ENCODE assay signal across 1 cellular context in genomic region chr15:75202251-75203016, GRCh38.
A peak's percentile ranks its signal among the peaks of the same experiment; 100 is the strongest.
TF ChIP-seq lines count a peak whose summit lies in the region.

No MANE protein-coding gene starts in this region.

TF ChIP-seq in K562, 482 proteins besides CTCF, POLR2A, EP300 and RAD21 (continued from another document and continues in another):
- TF ChIP-seq HDAC1 (IDR thresholded peaks at IDR 0.05) (peak in 1 of 2 experiments; percentile 95; a peak in 2 of 4 replicates), ATF1 (CRISPR knock-in tag; IDR thresholded peaks at IDR 0.05) (no peak), ATF1 (tag; IDR thresholded peaks at IDR 0.05) (no peak; the same call in 1 of the 2 replicates), TEAD1 (CRISPR knock-in tag; IDR thresholded peaks at IDR 0.05) (peak in 1 of 2 experiments; percentile 33; a peak in 1 of 4 replicates), ETS1 (conservative IDR thresholded peaks at IDR 0.05; ENCODE audit: control insufficient read depth, low read depth, low read length) (peak; percentile 88), ETS2 (tag; IDR thresholded peaks at IDR 0.05; ENCODE audit: borderline replicate concordance, poor library complexity, severe bottlenecking) (no peak), TOE1 (IDR thresholded peaks at IDR 0.05; ENCODE audit: borderline replicate concordance) (no peak), TOE1 (CRISPR knock-in tag; IDR thresholded peaks at IDR 0.05; ENCODE audit: borderline replicate concordance, low read depth) (peak; percentile 43), HNRNPLL (IDR thresholded peaks at IDR 0.05; ENCODE audit: low read depth, low read length, poor library complexity, severe bottlenecking) (no peak), CXXC5 (CRISPR knock-in tag; IDR thresholded peaks at IDR 0.05) (peak; percentile 82), ZBTB17 (CRISPR knock-in tag; IDR thresholded peaks at IDR 0.05) (peak; percentile 42; the same call in 1 of the 2 replicates), U2AF2 (optimal IDR thresholded peaks at IDR 0.05; ENCODE audit: low read depth, low read length) (no peak), VEZF1 (CRISPR knock-in tag; IDR thresholded peaks at IDR 0.05) (peak; percentile 64), TAF1 (IDR thresholded peaks at IDR 0.05; ENCODE audit: control insufficient read depth, extremely low read depth, insufficient read depth, low read length, severe bottlenecking) (peak; percentile 29), ZFP30 (CRISPR knock-in tag; IDR thresholded peaks at IDR 0.05; ENCODE audit: borderline replicate concordance) (no peak), ETV5 (CRISPR knock-in tag; IDR thresholded peaks at IDR 0.05; ENCODE audit: low read depth) (0 out of 2 replicates have a peak, but pooled peaks have one; percentile 39), TAL1 (IDR thresholded peaks at IDR 0.05) (no peak), FOS (IDR thresholded peaks at IDR 0.05; ENCODE audit: extremely low read depth, insufficient read length) (no peak), L3MBTL2 (IDR thresholded peaks at IDR 0.05) (peak; percentile 57; the same call in 1 of the 2 replicates), POLR2B (IDR thresholded peaks at IDR 0.05; ENCODE audit: low read depth, partially characterized antibody) (no peak), PHB (CRISPR knock-in tag; IDR thresholded peaks at IDR 0.05) (peak; percentile 60), ELF1 (tag; IDR thresholded peaks at IDR 0.05) (peak; percentile 82), ZNF274 (IDR thresholded peaks at IDR 0.05; ENCODE audit: borderline replicate concordance, low read depth, low read length) (no peak), RFX7 (CRISPR knock-in tag; IDR thresholded peaks at IDR 0.05) (no peak), POLR2G (IDR thresholded peaks at IDR 0.05; ENCODE audit: low read depth, low read length) (peak; percentile 64), SREBF2 (CRISPR knock-in tag; IDR thresholded peaks at IDR 0.05) (no peak), JUN (IDR thresholded peaks at IDR 0.05; ENCODE audit: borderline replicate concordance, low read depth, low read length) (peak; percentile 37; the same call in 1 of the 2 replicates), JUN (CRISPR knock-in tag; IDR thresholded peaks at IDR 0.05; ENCODE audit: borderline replicate concordance) (no peak), HLTF (IDR thresholded peaks at IDR 0.05) (no peak), COPS2 (conservative IDR thresholded peaks at IDR 0.05) (no peak), HNRNPH1 (optimal IDR thresholded peaks at IDR 0.05; ENCODE audit: low read depth, low read length) (no peak), MXD1 (CRISPR knock-in tag; IDR thresholded peaks at IDR 0.05; ENCODE audit: borderline replicate concordance, poor library complexity, severe bottlenecking) (no peak), CREM (IDR thresholded peaks at IDR 0.05; ENCODE audit: low read depth) (peak; percentile 46), YY1 (IDR thresholded peaks at IDR 0.05; ENCODE audit: borderline replicate concordance in 1 of 3, control insufficient read depth in 1 of 3, extremely low read depth in 1 of 3, insufficient read depth in 3 of 3, insufficient read length in 1 of 3, insufficient replicate concordance in 2 of 3, low read depth in 1 of 3, low read length in 2 of 3) (peak in 2 of 3 experiments; percentile 6 to 47), ZNF347 (CRISPR knock-in tag; IDR thresholded peaks at IDR 0.05; ENCODE audit: low read depth) (no peak), ZNF282 (CRISPR knock-in tag; IDR thresholded peaks at IDR 0.05) (0 out of 2 replicates have a peak, but pooled peaks have one; percentile 39), ZNF311 (CRISPR knock-in tag; IDR thresholded peaks at IDR 0.05) (no peak), CBX8 (IDR thresholded peaks at IDR 0.05; ENCODE audit: borderline replicate concordance, extremely low read depth, low read depth, low read length, poor library complexity, severe bottlenecking) (no peak), PREB (CRISPR knock-in tag; IDR thresholded peaks at IDR 0.05) (no peak), LEF1 (IDR thresholded peaks at IDR 0.05) (0 out of 2 replicates have a peak, but pooled peaks have one; percentile 47), BCOR (IDR thresholded peaks at IDR 0.05) (peak; percentile 45; the same call in 1 of the 2 replicates), ZHX1 (conservative IDR thresholded peaks at IDR 0.05; ENCODE audit: low read length) (no peak), NRF1 (conservative IDR thresholded peaks at IDR 0.05 in 1 of 2, IDR thresholded peaks at IDR 0.05 in 1 of 2) (peak in 1 of 2 experiments; percentile 24; a peak in 1 of 4 replicates), MEIS2 (IDR thresholded peaks at IDR 0.05; ENCODE audit: partially characterized antibody) (no peak), NCOR1 (IDR thresholded peaks at IDR 0.05) (peak; percentile 33; the same call in 1 of the 2 replicates), FIP1L1 (IDR thresholded peaks at IDR 0.05; ENCODE audit: low read depth, low read length, poor library complexity, severe bottlenecking) (peak; percentile 11), PURB (CRISPR knock-in tag; IDR thresholded peaks at IDR 0.05; ENCODE audit: low read depth) (no peak), CREB1 (IDR thresholded peaks at IDR 0.05) (no peak), CREB1 (CRISPR knock-in tag; IDR thresholded peaks at IDR 0.05) (0 out of 2 replicates have a peak, but pooled peaks have one; percentile 25), TFAM (CRISPR knock-in tag; conservative IDR thresholded peaks at IDR 0.05) (no peak), STAT5A (IDR thresholded peaks at IDR 0.05; ENCODE audit: borderline replicate concordance, low read length) (no peak), EP400 (IDR thresholded peaks at IDR 0.05) (peak; percentile 51), ATF6 (CRISPR knock-in tag; IDR thresholded peaks at IDR 0.05) (peak; percentile 46; the same call in 1 of the 2 replicates), PCBP1 (IDR thresholded peaks at IDR 0.05; ENCODE audit: low read depth, low read length, poor library complexity, severe bottlenecking) (peak; percentile 84), USF1 (CRISPR knock-in tag; IDR thresholded peaks at IDR 0.05) (peak; percentile 70), HNRNPL (IDR thresholded peaks at IDR 0.05; ENCODE audit: low read depth, low read length) (peak; percentile 82), EGR1 (conservative IDR thresholded peaks at IDR 0.05) (no peak), ZNF12 (CRISPR knock-in tag; IDR thresholded peaks at IDR 0.05) (0 out of 2 replicates have a peak, but pooled peaks have one; percentile 31), SMAD4 (CRISPR knock-in tag; conservative IDR thresholded peaks at IDR 0.05) (peak; percentile 48), FUS (optimal IDR thresholded peaks at IDR 0.05; ENCODE audit: low read depth, low read length) (no peak), SMARCA4 (IDR thresholded peaks at IDR 0.05) (no peak), ASH1L (IDR thresholded peaks at IDR 0.05; ENCODE audit: borderline replicate concordance, low read depth, partially characterized antibody) (no peak), ZFP91 (CRISPR knock-in tag; IDR thresholded peaks at IDR 0.05) (peak; percentile 35; the same call in 1 of the 2 replicates), FOXA3 (CRISPR knock-in tag; conservative IDR thresholded peaks at IDR 0.05 in 1 of 2, IDR thresholded peaks at IDR 0.05 in 1 of 2) (0 out of 4 replicates have a peak, but pooled peaks of 1 of the 2 experiments have one; percentile 33), DDX20 (tag; IDR thresholded peaks at IDR 0.05; ENCODE audit: low read depth) (no peak)
- TF ChIP-seq, protein P1, sequence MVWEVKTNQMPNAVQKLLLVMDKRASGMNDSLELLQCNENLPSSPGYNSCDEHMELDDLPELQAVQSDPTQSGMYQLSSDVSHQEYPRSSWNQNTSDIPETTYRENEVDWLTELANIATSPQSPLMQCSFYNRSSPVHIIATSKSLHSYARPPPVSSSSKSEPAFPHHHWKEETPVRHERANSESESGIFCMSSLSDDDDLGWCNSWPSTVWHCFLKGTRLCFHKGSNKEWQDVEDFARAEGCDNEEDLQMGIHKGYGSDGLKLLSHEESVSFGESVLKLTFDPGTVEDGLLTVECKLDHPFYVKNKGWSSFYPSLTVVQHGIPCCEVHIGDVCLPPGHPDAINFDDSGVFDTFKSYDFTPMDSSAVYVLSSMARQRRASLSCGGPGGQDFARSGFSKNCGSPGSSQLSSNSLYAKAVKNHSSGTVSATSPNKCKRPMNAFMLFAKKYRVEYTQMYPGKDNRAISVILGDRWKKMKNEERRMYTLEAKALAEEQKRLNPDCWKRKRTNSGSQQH (CRISPR knock-in tag; IDR thresholded peaks at IDR 0.05): no peak
